Comparison of ENCODE assay signal across 29 cellular contexts in genomic region chr17:79978545-79978852, GRCh38. TPM values are rescaled to one million over a fixed set of nuclear protein-coding genes. Genes with fewer than 3 reads are reported as not detected.
A peak's percentile ranks its signal among the peaks of the same experiment; 100 is the strongest.
DNase-seq lines count a peak whose midpoint lies in the region; ATAC-seq and TF ChIP-seq lines count a peak whose summit lies in the region.
"Had no signal": no experiment of that assay in that cellular context is flagged by ENCODE, and none has a peak within 500 bp of the region (broad histone marks: within the 10 kb centered on the region; RNA-seq: fewer than 3 reads in every experiment).

No MANE protein-coding gene starts in this region.

- H3K27ac ChIP-seq in adrenal gland (peak overlapping the region in 4 of 5 donors; percentile 64 to 85 (median 80)), uterus (peak overlapping the region; percentile 66 to 87), osteoblast (ENCODE audit: low read depth, low read length) (no peak overlapping the region)
- H3K27ac ChIP-seq: KMS-11, lower lobe of right lung, parathyroid adenoma had no signal

- ATAC-seq in GM19452 (IDR thresholded peaks at IDR 0.05; ENCODE audit: unreplicated experiment), result no peak
- no peak for ATAC-seq in HG03342 (IDR thresholded peaks at IDR 0.05; ENCODE audit: unreplicated experiment)
- ATAC-seq: activated T-cell treated with anti-CD3 and anti-CD28 coated beads, Interleukin-2, amount 50 U/mL, for 72 hours; HCT116; PC-3 had no signal

- H3K4me1 ChIP-seq in adrenal gland (replicated peaks in 1 of 2) (peaks cover 8 to 12% of the 10 kb centered on the region in 2 donors), uterus (no peaks in the 10 kb centered on the region), osteoblast (ENCODE audit: insufficient read depth, low read length) (peaks cover 4% of the 10 kb centered on the region)
- H3K4me1 ChIP-seq: lower lobe of right lung, parathyroid adenoma had no signal

- intact Hi-C loops in adrenal gland (cut with DNase I) (loop anchor here in 1 of 2 donors (10.0 kb wide), 1 partner anchor 134 kb away; no protein-coding TSS in a partner anchor), uterus (cut with DNase I; ENCODE audit: low total_unique reads) (loop anchor here (10.0 kb wide), 1 partner anchor 134 kb away; no protein-coding TSS in a partner anchor)

- peaks cover 46% of the 10 kb centered on the region for H4K20me1 ChIP-seq in osteoblast (ENCODE audit: insufficient read depth, low read length)

- 31 to 57% (median 48%) methylated on average over 11 of the region's 11 CpGs for WGBS in adrenal gland, 4 donors

- H3K36me3 ChIP-seq in adrenal gland (replicated peaks in 1 of 2) (no peaks in the 10 kb centered on the region), uterus (no peaks in the 10 kb centered on the region), osteoblast (ENCODE audit: insufficient read depth, low read length) (no peaks in the 10 kb centered on the region)

- H3K4me1 Mint-ChIP-seq in mesothelial cell of epicardium, result peaks cover 12% of the 10 kb centered on the region
- H3K4me1 Mint-ChIP-seq: activated naive CD4-positive, alpha-beta T cell treated with anti-CD3 and anti-CD28 coated beads, Interleukin-2, amount 10 ng/mL, durations not matched to agents 7 days and 5 days; CD14-positive monocyte had no signal

- H3K9me3 ChIP-seq in adrenal gland (replicated peaks in 1 of 3), result no peaks in the 10 kb centered on the region
- H3K9me3 ChIP-seq in uterus, result no peaks in the 10 kb centered on the region
- H3K9me3 ChIP-seq in osteoblast (ENCODE audit: low read depth, low read length), result no peaks in the 10 kb centered on the region
- H3K9me3 ChIP-seq: Caco-2, lower lobe of right lung had no signal

- no peaks in the 10 kb centered on the region for H3K27me3 Mint-ChIP-seq in mesothelial cell of epicardium (ENCODE audit: low read depth)
- H3K27me3 Mint-ChIP-seq: activated CD4-positive, alpha-beta memory T cell treated with anti-CD3 and anti-CD28 coated beads for 36 hours had no signal

- TF ChIP-seq POLR2A in adrenal gland (IDR thresholded peaks at IDR 0.05) (peak in 1 of 2 donors; percentile 55), uterus (IDR thresholded peaks at IDR 0.05) (peak in 1 of 2 donors; percentile 19)

- H3K27me3 ChIP-seq in adrenal gland (no peaks in the 10 kb centered on the region), uterus (no peaks in the 10 kb centered on the region), osteoblast (ENCODE audit: insufficient read depth, low read length) (no peaks in the 10 kb centered on the region)

- H3K9me3 Mint-ChIP-seq in mesothelial cell of epicardium, result no peaks in the 10 kb centered on the region
- H3K9me3 Mint-ChIP-seq: activated CD4-positive, alpha-beta memory T cell treated with anti-CD3 and anti-CD28 coated beads for 36 hours; activated naive CD4-positive, alpha-beta T cell treated with anti-CD3 and anti-CD28 coated beads, Interleukin-2, amount 10 ng/mL, durations not matched to agents 7 days and 5 days; activated T-cell treated with anti-CD3 and anti-CD28 coated beads, Interleukin-2, amount 50 U/mL, for 72 hours; CD14-positive monocyte; natural killer cell treated with Interleukin-12 subunit alpha and Interleukin-12 subunit beta and Interleukin-15 and Interleukin-18, amount 100 ng/mL, for 72 hours had no signal

- peak overlapping the region in 2 of 4 donors; percentile 1 to 33 for H3K4me3 ChIP-seq in adrenal gland
- H3K4me3 ChIP-seq in uterus, result peak overlapping the region; percentile 19 to 27
- H3K4me3 ChIP-seq in osteoblast (ENCODE audit: insufficient read depth, low read length), result no peak overlapping the region
- H3K4me3 ChIP-seq: lower lobe of right lung had no signal

- H2AFZ ChIP-seq in osteoblast (ENCODE audit: low read length), result no peak overlapping the region
- H2AFZ ChIP-seq: parathyroid adenoma had no signal

- H3K36me3 Mint-ChIP-seq in mesothelial cell of epicardium, result no peaks in the 10 kb centered on the region
- H3K36me3 Mint-ChIP-seq: activated CD4-positive, alpha-beta memory T cell treated with anti-CD3 and anti-CD28 coated beads for 36 hours; activated naive CD4-positive, alpha-beta T cell treated with anti-CD3 and anti-CD28 coated beads, Interleukin-2, amount 10 ng/mL, durations not matched to agents 7 days and 5 days; CD14-positive monocyte; natural killer cell treated with Interleukin-12 subunit alpha and Interleukin-12 subunit beta and Interleukin-15 and Interleukin-18, amount 100 ng/mL, for 72 hours had no signal

- peak overlapping the region; percentile 66 for H3K27ac Mint-ChIP-seq in mesothelial cell of epicardium
- H3K27ac Mint-ChIP-seq: activated CD4-positive, alpha-beta memory T cell treated with anti-CD3 and anti-CD28 coated beads for 36 hours; activated naive CD4-positive, alpha-beta T cell treated with anti-CD3 and anti-CD28 coated beads, Interleukin-2, amount 10 ng/mL, durations not matched to agents 7 days and 5 days; activated T-cell treated with anti-CD3 and anti-CD28 coated beads, Interleukin-2, amount 50 U/mL, for 72 hours; natural killer cell treated with Interleukin-12 subunit alpha and Interleukin-12 subunit beta and Interleukin-15 and Interleukin-18, amount 100 ng/mL, for 72 hours had no signal

- no peaks in the 10 kb centered on the region for H3K79me2 ChIP-seq in osteoblast (ENCODE audit: insufficient read depth, low read length)

- no peak overlapping the region for H3K4me3 Mint-ChIP-seq in mesothelial cell of epicardium
- H3K4me3 Mint-ChIP-seq: activated CD4-positive, alpha-beta memory T cell treated with anti-CD3 and anti-CD28 coated beads for 36 hours; activated naive CD4-positive, alpha-beta T cell treated with anti-CD3 and anti-CD28 coated beads, Interleukin-2, amount 10 ng/mL, durations not matched to agents 7 days and 5 days; activated T-cell treated with anti-CD3 and anti-CD28 coated beads, Interleukin-2, amount 50 U/mL, for 72 hours; CD14-positive monocyte; natural killer cell treated with Interleukin-12 subunit alpha and Interleukin-12 subunit beta and Interleukin-15 and Interleukin-18, amount 100 ng/mL, for 72 hours had no signal

- TF ChIP-seq CTCF in adrenal gland (IDR thresholded peaks at IDR 0.05) (no peak), mesothelial cell of epicardium (IDR thresholded peaks at IDR 0.05; ENCODE audit: unreplicated experiment) (no peak), uterus (IDR thresholded peaks at IDR 0.05) (no peak), osteoblast (IDR thresholded peaks at IDR 0.05; ENCODE audit: extremely low read depth, low read depth, low read length) (no peak)

- peak; percentile 35 to 88 (median 75) for DNase-seq in adrenal gland
- DNase-seq in fibroblast of gingiva (ENCODE audit: low read depth), result peak; percentile 65
- DNase-seq in mesothelial cell of epicardium (ENCODE audit: low spot score in 2 of 2, unreplicated experiment in 2 of 2), result no peak
- DNase-seq in uterus, result peak; percentile 46 to 74
- no peak for DNase-seq in osteoblast (ENCODE audit: insufficient read length, low spot score, missing footprints)
- DNase-seq: activated CD4-positive, alpha-beta T cell treated with anti-CD3 and anti-CD28 coated beads for 1 hour; activated naive CD4-positive, alpha-beta T cell treated with anti-CD3 and anti-CD28 coated beads, Interleukin-2, amount 10 ng/mL, durations not matched to agents 7 days and 5 days; activated T-cell treated with anti-CD3 and anti-CD28 coated beads, Interleukin-2, amount 50 U/mL, for 72 hours; amniotic stem cell; Caco-2; DMS53; effector CD4-positive, alpha-beta T cell; kidney glomerular epithelial cell; MM.1S; NCI-H2029 treated with DMSO at 0.1 percent for 48 hours; NCI-H526; PC-3; stimulated activated CD4-positive, alpha-beta T cell treated with anti-CD3 and anti-CD28 coated beads, Interleukin-4, amount 100 ng/mL, for 4 hours; trophoblast cell had no signal

- no peak overlapping the region for H3K4me2 ChIP-seq in osteoblast (ENCODE audit: insufficient read depth, low read length)
- H3K4me2 ChIP-seq: KMS-11 had no signal

RNA-seq across cellular contexts. Expression of gene TBC1D16, which starts 57.2 kb away (rescaled TPM):
- total RNA-seq in adrenal gland (10 to 100 TPM; 22.5 to 62.5 (median 40.7) TPM), mesothelial cell of epicardium (69.8 to 76.0 TPM (median 73.2 TPM) in 3 replicates), uterus (10 to 100 TPM in 2 of 4 donors, 1 to 10 TPM in 2; 3.8 to 58.2 (median 18.3) TPM), osteoblast (63.1 and 68.8 TPM in 2 replicates)
- polyA plus RNA-seq in adrenal gland, result 10 to 100 TPM in 1 of 3 donors, 1 to 10 TPM in 2; 4.2 to 12.9 (median 6.0) TPM

RNA-seq across cellular contexts. Expression of gene CCDC40, which starts 57.9 kb away (rescaled TPM):
- total RNA-seq in adrenal gland (10 to 100 TPM in 3 of 8 donors, 1 to 10 TPM in 5; 3.0 to 15.7 (median 7.6) TPM), mesothelial cell of epicardium (20.6 to 25.9 TPM (median 23.5 TPM) in 3 replicates), uterus (10 to 100 TPM in 1 of 4 donors, 1 to 10 TPM in 2, under 1 TPM in 1; 0.88 to 16.6 (median 4.8) TPM), osteoblast (8.3 and 11.8 TPM in 2 replicates)
- 10 to 100 TPM in 1 of 3 donors, 1 to 10 TPM in 2; 2.1 to 11.6 (median 3.7) TPM for polyA plus RNA-seq in adrenal gland
- total RNA-seq: T-helper 2 cell treated with Interferon-gamma antibody and Interleukin-4, amounts not matched to agents 100 ng/mL and 5 ng/mL, for 36 hours had no signal

Comparison
In these comparisons a context has a peak if more than half of its experiments do, and no peak if none do; other contexts are left out.
1. DNase-seq: peak in adrenal gland (7 of 7), fibroblast of gingiva (single experiment) and uterus (2 of 2); none in mesothelial cell of epicardium (0 of 2) and osteoblast (single experiment).